ENCODE assay signal across 10 cellular contexts in genomic region chr11:10866893-10867331, GRCh38. TPM values are rescaled to one million over a fixed set of nuclear protein-coding genes. Genes with fewer than 3 reads are reported as not detected.
A peak's percentile ranks its signal among the peaks of the same experiment; 100 is the strongest.
DNase-seq lines count a peak whose midpoint lies in the region; ATAC-seq and TF ChIP-seq lines count a peak whose summit lies in the region.
"Had no signal": no experiment of that assay in that cellular context is flagged by ENCODE, and none has a peak within 500 bp of the region (broad histone marks: within the 10 kb centered on the region; RNA-seq: fewer than 3 reads in every experiment).

No MANE protein-coding gene starts in this region.

- H3K9me3 ChIP-seq in adipocyte (ENCODE audit: control insufficient read depth, low read length) (peaks cover 2% of the 10 kb centered on the region), breast epithelium (peaks cover 3% of the 10 kb centered on the region in 2 donors)
- H3K9me3 ChIP-seq: suprapubic skin had no signal

- H3K4me3 ChIP-seq in adipocyte (ENCODE audit: low read length) (no peak overlapping the region), skeletal muscle cell (ENCODE audit: low read depth, low read length) (no peak overlapping the region), breast epithelium (no peak overlapping the region)
- H3K4me3 ChIP-seq: suprapubic skin had no signal

- intact Hi-C loops in left cardiac atrium (cut with DNase I) (no loop called here), breast epithelium (cut with DNase I; ENCODE audit: low total_unique reads) (no loop called here)

- H3K27me3 ChIP-seq in adipocyte (replicated peaks; ENCODE audit: control insufficient read depth, insufficient read depth, low read length) (no peaks in the 10 kb centered on the region), breast epithelium (no peaks in the 10 kb centered on the region)
- H3K27me3 ChIP-seq: suprapubic skin had no signal

- no peak for TF ChIP-seq POLR2A in breast epithelium (IDR thresholded peaks at IDR 0.05)

- TF ChIP-seq CTCF in breast epithelium (IDR thresholded peaks at IDR 0.05) = no peak

- H3K27ac ChIP-seq in breast epithelium = no peak overlapping the region
- H3K27ac ChIP-seq: suprapubic skin had no signal

- ATAC-seq in left cardiac atrium (peak; percentile 41 to 93), HG03439 (IDR thresholded peaks at IDR 0.05; ENCODE audit: unreplicated experiment) (no peak), GM18909 (IDR thresholded peaks at IDR 0.05; ENCODE audit: poor library complexity, unreplicated experiment) (no peak)

- H3K4me1 ChIP-seq in adipocyte (ENCODE audit: control insufficient read depth, insufficient read depth, low read length) (peaks cover 11% of the 10 kb centered on the region), breast epithelium (no peaks in the 10 kb centered on the region)

- DNase-seq in HCEC 1CT = peak; percentile 20
- peak; percentile 52 for DNase-seq in adipocyte (ENCODE audit: low read depth)
- DNase-seq in left cardiac atrium = no peak
- DNase-seq in skeletal muscle cell (ENCODE audit: low read depth) = peak; percentile 25
- no peak for DNase-seq in breast epithelium (ENCODE audit: low spot score in 2 of 2)
- no peak for DNase-seq in central memory CD4-positive, alpha-beta T cell
- DNase-seq: NCI-H446 treated with DMSO at 0.1 percent for 48 hours had no signal

- H3K9ac ChIP-seq in adipocyte (ENCODE audit: low read length) = peak overlapping the region; percentile 16

- H3K36me3 ChIP-seq in adipocyte (ENCODE audit: control insufficient read depth, insufficient read depth, low read length, severe bottlenecking) (peaks cover 1% of the 10 kb centered on the region), breast epithelium (no peaks in the 10 kb centered on the region)
- H3K36me3 ChIP-seq: suprapubic skin had no signal

RNA-seq across cellular contexts. Expression of gene ZBED5, which starts 9.1 kb away (rescaled TPM):
- 10 to 100 TPM; 36.6 to 39.9 TPM for total RNA-seq in left cardiac atrium
- 10 to 100 TPM; 29.0 to 55.9 (median 33.8) TPM for total RNA-seq in breast epithelium

RNA-seq across cellular contexts. Expression of gene EIF4G2, which starts 58.2 kb away (rescaled TPM):
- total RNA-seq in left cardiac atrium = 100 to 1,000 TPM; 665 to 793 TPM
- total RNA-seq in breast epithelium = 100 to 1,000 TPM; 385 to 456 (median 416) TPM

Comparison
In these comparisons a context has a peak if more than half of its experiments do, and no peak if none do; other contexts are left out.
1. DNase-seq: peak in HCEC 1CT (single experiment), adipocyte (single experiment) and skeletal muscle cell (single experiment); none in left cardiac atrium (single experiment), breast epithelium (0 of 2) and central memory CD4-positive, alpha-beta T cell (single experiment).
2. ATAC-seq: peak in left cardiac atrium (2 of 2); none in HG03439 (single experiment) and GM18909 (single experiment).